Comparison of ENCODE assay signal across 15 cellular contexts in the genomic region with DNA sequence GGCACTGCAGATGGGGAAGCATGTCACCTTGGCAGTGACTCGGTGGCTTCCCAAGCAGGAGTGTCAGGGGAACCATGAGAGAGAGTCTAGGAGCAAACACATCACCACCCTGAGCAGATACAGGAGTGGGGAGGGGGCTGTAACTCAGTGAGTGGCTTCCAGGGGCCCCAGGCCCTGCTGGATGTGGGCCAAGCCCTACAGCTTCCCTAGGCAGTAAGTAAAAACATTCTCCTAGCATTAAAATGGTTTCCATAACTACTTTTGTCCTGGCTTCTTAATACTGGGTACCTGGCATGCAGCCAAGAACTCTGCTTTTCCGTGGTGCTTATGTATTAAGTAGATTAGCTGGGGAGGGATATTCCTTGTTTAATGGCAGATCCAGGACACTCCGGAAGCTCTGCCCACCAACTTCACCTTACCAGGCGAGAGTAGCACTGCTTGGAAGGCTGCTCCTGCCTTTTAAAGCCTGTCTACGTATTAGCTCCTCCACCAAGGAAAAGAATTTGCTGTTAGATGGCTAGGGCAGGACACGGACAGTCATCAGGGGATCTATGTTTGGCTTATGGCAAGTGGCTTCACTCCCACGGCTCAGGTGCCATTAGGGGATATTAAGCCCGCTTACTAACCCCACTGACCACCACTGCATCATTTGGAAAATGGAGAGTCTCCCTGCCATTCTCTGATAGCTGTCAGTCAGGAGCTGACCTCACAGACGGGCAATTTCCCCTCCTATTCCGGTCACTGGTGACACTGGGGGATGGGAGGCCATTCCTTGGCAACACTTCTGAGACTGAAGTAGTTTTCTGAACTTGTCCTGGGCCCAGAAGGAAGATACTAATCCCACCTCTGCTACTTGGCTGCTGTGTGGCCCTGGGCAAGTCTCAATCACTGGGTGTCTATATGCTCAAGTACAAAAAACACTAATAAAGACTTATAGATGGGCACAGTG. TPM values are rescaled to one million over a fixed set of nuclear protein-coding genes. Genes with fewer than 3 reads are reported as not detected.
DNase-seq lines count a peak whose midpoint lies in the region; ATAC-seq lines count a peak whose summit lies in the region.
"Had no signal": no experiment of that assay in that cellular context is flagged by ENCODE, and none has a peak within 500 bp of the region (broad histone marks: within the 10 kb centered on the region; RNA-seq: fewer than 3 reads in every experiment).

No MANE protein-coding gene starts in this region.

- H3K4me3 Mint-ChIP-seq in natural killer cell treated with Interleukin-12 subunit alpha and Interleukin-12 subunit beta and Interleukin-15 and Interleukin-18, amount 100 ng/mL, for 72 hours, result no peak overlapping the region
- H3K4me3 Mint-ChIP-seq: IgD-negative memory B cell; naive thymus-derived CD4-positive, alpha-beta T cell had no signal

- peaks cover 0 to 13% of the 10 kb centered on the region in 2 donors for H3K4me1 Mint-ChIP-seq in natural killer cell treated with Interleukin-12 subunit alpha and Interleukin-12 subunit beta and Interleukin-15 and Interleukin-18, amount 100 ng/mL, for 72 hours (ENCODE audit: low read depth in 2 of 2)
- H3K4me1 Mint-ChIP-seq: IgD-negative memory B cell had no signal

- H3K9me3 Mint-ChIP-seq in natural killer cell treated with Interleukin-12 subunit alpha and Interleukin-12 subunit beta and Interleukin-15 and Interleukin-18, amount 100 ng/mL, for 72 hours, result no peaks in the 10 kb centered on the region
- H3K9me3 Mint-ChIP-seq: IgD-negative memory B cell; naive thymus-derived CD4-positive, alpha-beta T cell had no signal

- no peak overlapping the region for H3K27ac Mint-ChIP-seq in natural killer cell treated with Interleukin-12 subunit alpha and Interleukin-12 subunit beta and Interleukin-15 and Interleukin-18, amount 100 ng/mL, for 72 hours

- H3K27me3 Mint-ChIP-seq in natural killer cell treated with Interleukin-12 subunit alpha and Interleukin-12 subunit beta and Interleukin-15 and Interleukin-18, amount 100 ng/mL, for 72 hours, result no peaks in the 10 kb centered on the region
- H3K27me3 Mint-ChIP-seq: IgD-negative memory B cell; naive thymus-derived CD4-positive, alpha-beta T cell had no signal

- H3K36me3 Mint-ChIP-seq in natural killer cell treated with Interleukin-12 subunit alpha and Interleukin-12 subunit beta and Interleukin-15 and Interleukin-18, amount 100 ng/mL, for 72 hours, result peaks cover 16% of the 10 kb centered on the region

- DNase-seq in DMS 273 (lab: John Stamatoyannopoulos, UW; ENCODE audit: unreplicated experiment), result peak; percentile 31
- no peak for DNase-seq in DMS 273 treated with DMSO at 0.1 percent for 48 hours (lab: John Stamatoyannopoulos, UW)
- peak; percentile 89 for DNase-seq in NCI-H1417 treated with DMSO at 0.1 percent for 48 hours (lab: John Stamatoyannopoulos, UW)
- DNase-seq in activated CD8-positive, alpha-beta memory T cell treated with anti-CD3 and anti-CD28 coated beads, Interleukin-2, amount 50 U/mL, for 48 hours, result peak; percentile 37
- peak; percentile 2 for DNase-seq in natural killer cell treated with Interleukin-12 subunit alpha and Interleukin-12 subunit beta and Interleukin-15 and Interleukin-18, amount 100 ng/mL, for 72 hours (ENCODE audit: low spot score)
- DNase-seq in HuH-7 (ENCODE audit: low spot score), result no peak
- DNase-seq in A172 (ENCODE audit: low spot score), result no peak
- DNase-seq: activated CD4-positive, CD25-positive, alpha-beta regulatory T cell; activated naive CD4-positive, alpha-beta T cell; cerebellar nuclear complex; naive thymus-derived CD4-positive, alpha-beta T cell; SHP77 treated with DMSO at 0.1 percent for 48 hours; thyroid gland had no signal

- no peak for ATAC-seq in natural killer cell treated with Interleukin-12 subunit alpha and Interleukin-12 subunit beta and Interleukin-15 and Interleukin-18, amount 100 ng/mL, for 72 hours
- no peak for ATAC-seq in HG02938 (IDR thresholded peaks at IDR 0.05; ENCODE audit: unreplicated experiment)
- ATAC-seq: naive thymus-derived CD4-positive, alpha-beta T cell had no signal

RNA-seq across cellular contexts. Expression of a gene that starts 22.8 kb away (rescaled TPM):
- under 1 TPM; 0.14 to 0.22 TPM for total RNA-seq in natural killer cell treated with Interleukin-12 subunit alpha and Interleukin-12 subunit beta and Interleukin-15 and Interleukin-18, amount 100 ng/mL, for 72 hours
- 0.53 and 1.2 TPM in 2 replicates for total RNA-seq in A172 (2014; rRNA removed; shearing (Covaris generic))

RNA-seq across cellular contexts. Expression of a gene that starts 32.1 kb away (rescaled TPM):
- total RNA-seq in natural killer cell treated with Interleukin-12 subunit alpha and Interleukin-12 subunit beta and Interleukin-15 and Interleukin-18, amount 100 ng/mL, for 72 hours, result 100 to 1,000 TPM; 168 to 241 TPM
- total RNA-seq in A172 (2014; rRNA removed; shearing (Covaris generic)), result 142 and 162 TPM in 2 replicates

RNA-seq across cellular contexts. Expression of a gene that starts 32.2 kb away (rescaled TPM):
- total RNA-seq in natural killer cell treated with Interleukin-12 subunit alpha and Interleukin-12 subunit beta and Interleukin-15 and Interleukin-18, amount 100 ng/mL, for 72 hours, result 10 to 100 TPM; 22.9 to 23.0 TPM
- total RNA-seq in A172 (2014; rRNA removed; shearing (Covaris generic)), result 8.8 and 11.1 TPM in 2 replicates

RNA-seq across cellular contexts. Expression of a gene that starts 51.8 kb away (rescaled TPM):
- not detected for total RNA-seq in natural killer cell treated with Interleukin-12 subunit alpha and Interleukin-12 subunit beta and Interleukin-15 and Interleukin-18, amount 100 ng/mL, for 72 hours
- not detected in 2 replicates for total RNA-seq in A172 (2014; rRNA removed; shearing (Covaris generic))
- total RNA-seq: naive thymus-derived CD4-positive, alpha-beta T cell; thyroid gland had no signal

Comparison
In these comparisons a context has a peak if more than half of its experiments do, and no peak if none do; other contexts are left out.
1. DNase-seq: peak in DMS 273 (single experiment), NCI-H1417 treated with DMSO at 0.1 percent for 48 hours (single experiment), activated CD8-positive, alpha-beta memory T cell treated with anti-CD3 and anti-CD28 coated beads, Interleukin-2, amount 50 U/mL, for 48 hours (single experiment) and natural killer cell treated with Interleukin-12 subunit alpha and Interleukin-12 subunit beta and Interleukin-15 and Interleukin-18, amount 100 ng/mL, for 72 hours (single experiment); none in DMS 273 treated with DMSO at 0.1 percent for 48 hours (single experiment), HuH-7 (single experiment) and A172 (single experiment).